29 cellular contexts compared by ENCODE assay signal in genomic region chr9:121893787-121894186, GRCh38.
"Had no signal": no experiment of that assay in that cellular context is flagged by ENCODE, and none has a peak within 500 bp of the region (broad histone marks: within the 10 kb centered on the region; RNA-seq: fewer than 3 reads in every experiment).

No MANE protein-coding gene starts in this region.

- H3K4me1 ChIP-seq: left lung, parathyroid adenoma, right lobe of liver, testis, thyroid gland, upper lobe of left lung, vagina had no signal

- H3K4me2 ChIP-seq: neural progenitor cell had no signal

- H3K27ac ChIP-seq: left lung, neural progenitor cell, neutrophil, parathyroid adenoma, psoas muscle, right lobe of liver, stomach, testis, thyroid gland, transverse colon, upper lobe of left lung, vagina had no signal

- H3K79me2 ChIP-seq: parathyroid adenoma had no signal

- H3K9ac ChIP-seq: neural progenitor cell, parathyroid adenoma had no signal

- H3K9me3 ChIP-seq: left lung, neutrophil, psoas muscle, right lobe of liver, stomach, testis, thyroid gland, transverse colon, upper lobe of left lung, vagina had no signal

- H3K27me3 ChIP-seq: left lung, neural progenitor cell, neutrophil, right lobe of liver, stomach, testis, thyroid gland, transverse colon, upper lobe of left lung, vagina had no signal

- H3K27me3 Mint-ChIP-seq: stimulated activated naive B cell treated with anti-CD40 and anti-IgM and Interleukin-4, amounts not matched to agents 10 μg/mL and 1 μg/mL and 100 μg/mL, for 72 hours had no signal

- H2AFZ ChIP-seq: neural progenitor cell, parathyroid adenoma had no signal

- H3K9me3 Mint-ChIP-seq: immature natural killer cell, mesothelial cell of epicardium, natural killer cell, nephron progenitor cell had no signal

- DNase-seq: hypothalamus; immature natural killer cell; kidney; left colon; left lung; mesendoderm; naive B cell; natural killer cell; nephron progenitor cell; occipital lobe; psoas muscle; right lobe of liver; stimulated activated CD4-positive, alpha-beta T cell treated with anti-CD3 and anti-CD28 coated beads, Interleukin-12 subunit alpha, Interleukin-12 subunit beta, amount 100 ng/mL, for 4 hours; stimulated activated CD4-positive, alpha-beta T cell treated with anti-CD3 and anti-CD28 coated beads, Interleukin-15, amount 100 ng/mL, for 24 hours; stimulated activated CD4-positive, alpha-beta T cell treated with anti-CD3 and anti-CD28 coated beads, Interleukin-2, amount 100 ng/mL, for 24 hours; stimulated activated CD4-positive, alpha-beta T cell treated with anti-CD3 and anti-CD28 coated beads, Interleukin-4, amount 100 ng/mL, for 1 hour; stimulated activated naive B cell treated with anti-CD40 and anti-IgM and Interleukin-4, amounts not matched to agents 10 μg/mL and 1 μg/mL and 100 μg/mL, for 72 hours; stimulated activated naive CD8-positive, alpha-beta T cell treated with anti-CD3 and anti-CD28 coated beads, Interleukin-15, Interleukin-2, amounts not matched to agents 100 U/mL and 50 U/mL, for 24 hours; stomach; testis; thyroid gland; transverse colon; upper lobe of left lung had no signal

- H3K36me3 Mint-ChIP-seq: immature natural killer cell; mesothelial cell of epicardium; naive B cell; natural killer cell; neural progenitor cell; stimulated activated naive B cell treated with anti-CD40 and anti-IgM and Interleukin-4, amounts not matched to agents 10 μg/mL and 1 μg/mL and 100 μg/mL, for 72 hours had no signal

- H3K36me3 ChIP-seq: left lung, neural progenitor cell, neutrophil, right lobe of liver, stomach, thyroid gland, transverse colon, upper lobe of left lung, vagina had no signal

- H3K4me3 ChIP-seq: left lung, lung, neural progenitor cell, psoas muscle, right lobe of liver, stomach, testis, thyroid gland, transverse colon, upper lobe of left lung, vagina had no signal

- H3K4me3 Mint-ChIP-seq: immature natural killer cell; mesothelial cell of epicardium; naive B cell; natural killer cell; nephron progenitor cell; neural progenitor cell; stimulated activated naive B cell treated with anti-CD40 and anti-IgM and Interleukin-4, amounts not matched to agents 10 μg/mL and 1 μg/mL and 100 μg/mL, for 72 hours had no signal

- H3K4me1 Mint-ChIP-seq: immature natural killer cell; stimulated activated naive B cell treated with anti-CD40 and anti-IgM and Interleukin-4, amounts not matched to agents 10 μg/mL and 1 μg/mL and 100 μg/mL, for 72 hours had no signal

- H3K27ac Mint-ChIP-seq: immature natural killer cell; mesothelial cell of epicardium; natural killer cell; nephron progenitor cell; neural progenitor cell; stimulated activated naive B cell treated with anti-CD40 and anti-IgM and Interleukin-4, amounts not matched to agents 10 μg/mL and 1 μg/mL and 100 μg/mL, for 72 hours had no signal
